In genomic region chr2:222736301-222736700, GRCh38 we compare ENCODE assay signal across 21 cellular contexts.
A peak's percentile ranks its signal among the peaks of the same experiment; 100 is the strongest.
DNase-seq lines count a peak whose midpoint lies in the region; ATAC-seq, FAIRE-seq and TF ChIP-seq lines count a peak whose summit lies in the region.
"Had no signal": no experiment of that assay in that cellular context is flagged by ENCODE, and none has a peak within 500 bp of the region (broad histone marks: within the 10 kb centered on the region; RNA-seq: fewer than 3 reads in every experiment).

No MANE protein-coding gene starts in this region.

- H3K4me2 ChIP-seq in BLaER1: peak overlapping the region; percentile 31
- no peak overlapping the region for H3K4me2 ChIP-seq in K562 (ENCODE audit: insufficient read depth, low read length)
- no peak overlapping the region for H3K4me2 ChIP-seq in H9 (ENCODE audit: insufficient read depth, insufficient read length, low read length)

- BruUV-seq in K562 (replicated peaks; lab: Mats Ljungman, UMichigan): no TSS peak

- no peak overlapping the region for H4K5ac ChIP-seq in H9 (ENCODE audit: insufficient read length, low read depth, low read length)

- no peak for TF ChIP-seq CTCF in HEK293 (tag by site-specific recombination; IDR thresholded peaks at IDR 0.05)
- no peak for TF ChIP-seq CTCF in K562 (IDR thresholded peaks at IDR 0.05 in 2 of 3, conservative IDR thresholded peaks at IDR 0.05 in 1 of 3; ENCODE audit: insufficient read depth in 2 of 3, low read depth in 1 of 3, low read length in 3 of 3)
- no peak for TF ChIP-seq CTCF in nephron progenitor cell (IDR thresholded peaks at IDR 0.05)
- no peak for TF ChIP-seq CTCF in H9 (conservative IDR thresholded peaks at IDR 0.05)

- H3K27ac Mint-ChIP-seq in nephron progenitor cell: no peak overlapping the region
- H3K27ac Mint-ChIP-seq in H9: no peak overlapping the region
- H3K27ac Mint-ChIP-seq: CD8-positive, alpha-beta memory T cell; stimulated activated naive CD8-positive, alpha-beta T cell treated with anti-CD3 and anti-CD28 coated beads, Interleukin-15, amount 100 ng/mL, for 72 hours had no signal

- H3K9me3 ChIP-seq in BLaER1: no peaks in the 10 kb centered on the region
- H3K9me3 ChIP-seq in HEK293 (ENCODE audit: control insufficient read depth, insufficient read depth, low read depth, low read length): no peaks in the 10 kb centered on the region
- no peaks in the 10 kb centered on the region; the same call in 1 of the 2 replicates for H3K9me3 ChIP-seq in K562 (replicated peaks; ENCODE audit: control insufficient read depth, insufficient read depth, low read depth, low read length)
- no peaks in the 10 kb centered on the region for H3K9me3 ChIP-seq in H9 (ENCODE audit: control insufficient read depth, low read depth, low read length)
- H3K9me3 ChIP-seq: left lung, right lobe of liver had no signal

- H3K14ac ChIP-seq in H9 (ENCODE audit: insufficient read depth, low read length): no peak overlapping the region

- H3K79me1 ChIP-seq in H9 (ENCODE audit: insufficient read depth, low read depth, low read length, poor library complexity, severe bottlenecking): no peaks in the 10 kb centered on the region

- H3K36me3 ChIP-seq in BLaER1 (no peaks in the 10 kb centered on the region), HEK293 (ENCODE audit: control insufficient read depth in 2 of 2, insufficient read depth in 1 of 2, low read length in 2 of 2) (no peaks in the 10 kb centered on the region), K562 (ENCODE audit: control insufficient read depth, insufficient read depth, low read length) (no peaks in the 10 kb centered on the region)
- H3K36me3 ChIP-seq: left lung, right lobe of liver had no signal

- H3K56ac ChIP-seq in H9 (ENCODE audit: insufficient read length, low read depth, low read length): no peak overlapping the region

- intact Hi-C loops in K562 (cut with micrococcal nuclease): no loop called here

- CTCF ChIA-PET in HEK293 (lab: Yijun Ruan, JAX): interaction anchor here (0.5 to 0.9 kb wide), 3 partner anchors 27 to 208 kb away, joined by 3 to 4 read pairs (median 3); no protein-coding TSS in a partner anchor
- CTCF ChIA-PET in K562 (lab: Yijun Ruan, JAX; ENCODE audit: low intra/inter-chr PET ratio): no interaction called here

- peak in 1 of 4 experiments; percentile 11 for DNase-seq in K562 (ENCODE audit: extremely low read depth in 1 of 4, low spot score in 3 of 4)
- peak; percentile 58 for DNase-seq in iris pigment epithelial cell (ENCODE audit: low read depth)
- DNase-seq in nephron progenitor cell: no peak
- DNase-seq in hippocampal formation (lab: John Stamatoyannopoulos, UW): no peak
- DNase-seq in H9: no peak
- DNase-seq: activated CD4-positive, alpha-beta T cell treated with anti-CD3 and anti-CD28 coated beads for 4 hours; activated CD8-positive, alpha-beta memory T cell treated with anti-CD3 and anti-CD28 coated beads, Interleukin-2, amount 50 U/mL, for 48 hours; CD8-positive, alpha-beta memory T cell; DND-41; foreskin melanocyte; KG1; left lung; NCI-H1105 treated with DMSO at 0.1 percent for 48 hours; right lobe of liver; stimulated activated naive CD8-positive, alpha-beta T cell treated with anti-CD3 and anti-CD28 coated beads, Interleukin-15, amount 100 ng/mL, for 72 hours; trophoblast cell had no signal

- no peak overlapping the region for H4K8ac ChIP-seq in H9 (replicated peaks; ENCODE audit: insufficient read length, low read depth, low read length)

- no peaks in the 10 kb centered on the region for H3K36me3 Mint-ChIP-seq in nephron progenitor cell (ENCODE audit: low read depth)
- H3K36me3 Mint-ChIP-seq in H9 (ENCODE audit: insufficient read depth in 1 of 3, low read depth in 3 of 3): peaks cover 2 to 9% (median 3%) of the 10 kb centered on the region in 3 experiments; a peak in 4 of 7 replicates
- H3K36me3 Mint-ChIP-seq: CD8-positive, alpha-beta memory T cell had no signal

- no peak overlapping the region for H2AFZ ChIP-seq in K562 (ENCODE audit: low read depth, low read length)
- no peak overlapping the region for H2AFZ ChIP-seq in H9 (ENCODE audit: low read length)

- H3K27me3 ChIP-seq in BLaER1 (no peaks in the 10 kb centered on the region), K562 (ENCODE audit: control insufficient read depth in 2 of 2, insufficient read depth in 2 of 2, low read length in 2 of 2) (no peaks in the 10 kb centered on the region), H9 (ENCODE audit: insufficient read depth, low read length) (no peaks in the 10 kb centered on the region)
- H3K27me3 ChIP-seq: left lung, right lobe of liver had no signal

- WGBS in K562 (ENCODE audit: insufficient coverage, low coverage, missing lambda C conversion rate): 12% methylated on average over 2 of the region's 2 CpGs
- no CpG with 5 or more reads among the region's 2 CpGs for WGBS in H9 (ENCODE audit: extremely low coverage, insufficient read length, low lambda C conversion rate)

- H3K4me1 ChIP-seq in BLaER1 (peaks cover 22% of the 10 kb centered on the region), HEK293 (ENCODE audit: control insufficient read depth, insufficient read depth, low read length) (no peaks in the 10 kb centered on the region), K562 (replicated peaks in 1 of 2; ENCODE audit: control insufficient read depth in 2 of 2, insufficient read depth in 2 of 2, low read length in 2 of 2) (peaks cover 0 to 7% of the 10 kb centered on the region in 2 experiments; a peak in 2 of 5 replicates), H9 (ENCODE audit: insufficient read depth, low read length) (no peaks in the 10 kb centered on the region)

- H3K4ac ChIP-seq in H9 (ENCODE audit: low read depth, low read length): no peak overlapping the region

- H4K91ac ChIP-seq in H9 (ENCODE audit: insufficient read length, low read depth, low read length): no peak overlapping the region

- TF ChIP-seq POLR2A in K562 (conservative IDR thresholded peaks at IDR 0.05): no peak

- H3K4me1 Mint-ChIP-seq in nephron progenitor cell: peaks cover 14% of the 10 kb centered on the region
- H3K4me1 Mint-ChIP-seq in H9: peaks cover 22 to 29% of the 10 kb centered on the region in 2 experiments

- no peak overlapping the region for H2BK20ac ChIP-seq in H9 (ENCODE audit: low read depth, low read length, poor library complexity, severe bottlenecking)

- in situ Hi-C loops in K562 (cut with MboI): no loop called here

- no peak overlapping the region for H3K4me3 ChIP-seq in BLaER1
- no peak overlapping the region for H3K4me3 ChIP-seq in HEK293 (ENCODE audit: low read depth, low read length)
- no peak overlapping the region for H3K4me3 ChIP-seq in K562
- H3K4me3 ChIP-seq: left lung, right lobe of liver had no signal

- peak; percentile 59 for ATAC-seq in K562
- ATAC-seq in GM18861 (IDR thresholded peaks at IDR 0.05; ENCODE audit: unreplicated experiment): no peak
- ATAC-seq: left lung; Panc1; stimulated activated naive CD8-positive, alpha-beta T cell treated with anti-CD3 and anti-CD28 coated beads, Interleukin-15, amount 100 ng/mL, for 72 hours had no signal

- H3K9ac ChIP-seq in BLaER1: no peak overlapping the region
- no peak overlapping the region for H3K9ac ChIP-seq in K562 (ENCODE audit: insufficient read depth in 1 of 2, low read depth in 2 of 2, low read length in 2 of 2)
- H3K9ac ChIP-seq in H9 (ENCODE audit: extremely low read depth, insufficient read length, low read length): no peak overlapping the region

- H3K9me1 ChIP-seq in K562 (ENCODE audit: control insufficient read depth, insufficient read depth, low read length): no peaks in the 10 kb centered on the region

- no peak overlapping the region for H2BK15ac ChIP-seq in H9 (ENCODE audit: low read depth, low read length)

- H2BK120ac ChIP-seq in H9 (ENCODE audit: low read depth, low read length, poor library complexity, severe bottlenecking): no peak overlapping the region

- H2BK12ac ChIP-seq in H9 (ENCODE audit: insufficient read length, low read depth, low read length): no peak overlapping the region

- TF ChIP-seq EP300 in K562 (IDR thresholded peaks at IDR 0.05; ENCODE audit: low read length): peak; percentile 30; the same call in 1 of the 2 replicates

- H3K23ac ChIP-seq in H9 (ENCODE audit: insufficient read length, low read depth, low read length): no peak overlapping the region

- H3K79me2 ChIP-seq in K562 (ENCODE audit: control insufficient read depth, insufficient read depth, low read length) (no peaks in the 10 kb centered on the region), H9 (ENCODE audit: insufficient read depth, low read length) (no peaks in the 10 kb centered on the region)

- H3K18ac ChIP-seq in H9 (ENCODE audit: insufficient read length, low read depth, low read length): no peak overlapping the region

- H4K20me1 ChIP-seq in BLaER1 (no peaks in the 10 kb centered on the region), K562 (replicated peaks; ENCODE audit: control insufficient read depth, insufficient read depth, low read length) (no peaks in the 10 kb centered on the region), H9 (ENCODE audit: control insufficient read depth, insufficient read depth, insufficient read length) (no peaks in the 10 kb centered on the region)

- H3K9me3 Mint-ChIP-seq in nephron progenitor cell: peaks cover 15% of the 10 kb centered on the region
- no peaks in the 10 kb centered on the region; a peak in 3 of 5 replicates for H3K9me3 Mint-ChIP-seq in H9
- H3K9me3 Mint-ChIP-seq: CD8-positive, alpha-beta memory T cell; stimulated activated naive CD8-positive, alpha-beta T cell treated with anti-CD3 and anti-CD28 coated beads, Interleukin-15, amount 100 ng/mL, for 72 hours had no signal

- FAIRE-seq in K562 (lab: Jason Lieb, UNC): no peak

- TF ChIP-seq RAD21 in K562 (CRISPR knock-in tag; conservative IDR thresholded peaks at IDR 0.05 in 1 of 2, IDR thresholded peaks at IDR 0.05 in 1 of 2): peak in 1 of 2 experiments; percentile 24; a peak in 1 of 4 replicates

- H3K27ac ChIP-seq in BLaER1 (no peak overlapping the region), HEK293 (ENCODE audit: extremely low read depth, low read depth, low read length) (no peak overlapping the region), K562 (ENCODE audit: extremely low read depth, low read depth, low read length) (no peak overlapping the region), H9 (ENCODE audit: insufficient read length, low read depth, low read length) (no peak overlapping the region)
- H3K27ac ChIP-seq: HL-60, left lung, right lobe of liver had no signal

- POLR2A ChIA-PET in HEK293 (lab: Yijun Ruan, JAX): no interaction called here
- POLR2A ChIA-PET in K562 (lab: Yijun Ruan, JAX): no interaction called here

- H3K23me2 ChIP-seq in H9 (ENCODE audit: insufficient read length, low read depth, low read length, poor library complexity, severe bottlenecking): no peaks in the 10 kb centered on the region

- no peak overlapping the region for H3T11ph ChIP-seq in H9 (ENCODE audit: low read length)

- H3K4me3 Mint-ChIP-seq in nephron progenitor cell (no peak overlapping the region), H9 (no peak overlapping the region)
- H3K4me3 Mint-ChIP-seq: CD8-positive, alpha-beta memory T cell; stimulated activated naive CD8-positive, alpha-beta T cell treated with anti-CD3 and anti-CD28 coated beads, Interleukin-15, amount 100 ng/mL, for 72 hours had no signal

- H3K27me3 Mint-ChIP-seq in nephron progenitor cell (ENCODE audit: low read depth, poor library complexity) (no peaks in the 10 kb centered on the region), H9 (ENCODE audit: low read depth) (no peaks in the 10 kb centered on the region; the same call in 1 of the 2 replicates)

- H2AK5ac ChIP-seq in H9 (ENCODE audit: insufficient read length, low read length): no peak overlapping the region

- H2BK5ac ChIP-seq in H9 (ENCODE audit: insufficient read length, low read length): no peak overlapping the region
